Comparison of ENCODE assay signal across 9 cellular contexts in genomic region chr5:179759961-179760541, GRCh38. TPM values are rescaled to one million over a fixed set of nuclear protein-coding genes. Genes with fewer than 3 reads are reported as not detected.
DNase-seq lines count a peak whose midpoint lies in the region; ATAC-seq, FAIRE-seq and TF ChIP-seq lines count a peak whose summit lies in the region.
"Had no signal": no experiment of that assay in that cellular context is flagged by ENCODE, and none has a peak within 500 bp of the region (broad histone marks: within the 10 kb centered on the region; RNA-seq: fewer than 3 reads in every experiment).

No MANE protein-coding gene starts in this region.

- no TSS peak for BruUV-seq in HepG2 (replicated peaks; lab: Mats Ljungman, UMichigan)

- TF ChIP-seq RAD21 in HepG2 (CRISPR knock-in tag; IDR thresholded peaks at IDR 0.05): no peak

- H3K79me2 ChIP-seq in Karpas-422 (ENCODE audit: low read length) (peaks cover 86% of the 10 kb centered on the region), HepG2 (ENCODE audit: insufficient read depth, low read length) (peaks cover 80% of the 10 kb centered on the region)

- in situ Hi-C loops in HepG2 (cut with HindIII; ENCODE audit: extremely low pct_ligation_motif_present, low pct_unique_long_range_greater_than_20kb): loop anchor here (25.0 kb wide), 1 partner anchor 327 kb away; no protein-coding TSS in a partner anchor

- POLR2A ChIA-PET in HepG2 (lab: Yijun Ruan, JAX): interaction anchor here (0.5 kb wide), 1 partner anchor 98 kb away, joined by 3 read pairs; no protein-coding TSS in a partner anchor

- H3K4me2 ChIP-seq in Karpas-422 (ENCODE audit: low read depth, low read length, poor library complexity, severe bottlenecking) (no peak overlapping the region), HepG2 (ENCODE audit: low read depth, low read length) (no peak overlapping the region)

- no peaks in the 10 kb centered on the region for H3K9me3 ChIP-seq in Karpas-422 (ENCODE audit: low read length)
- no peaks in the 10 kb centered on the region for H3K9me3 ChIP-seq in HepG2 (ENCODE audit: low read length)
- H3K9me3 ChIP-seq in right lobe of liver: no peaks in the 10 kb centered on the region
- H3K9me3 ChIP-seq: heart right ventricle had no signal

- peaks cover 37% of the 10 kb centered on the region for H3K4me1 ChIP-seq in Karpas-422 (ENCODE audit: low read length)
- peaks cover 50% of the 10 kb centered on the region for H3K4me1 ChIP-seq in HepG2 (ENCODE audit: insufficient read depth, low read length)
- H3K4me1 ChIP-seq in right lobe of liver: peaks cover 0 to 44% (median 22%) of the 10 kb centered on the region in 4 donors

- CTCF ChIA-PET in HepG2 (lab: Yijun Ruan, JAX; ENCODE audit: low intra/inter-chr PET ratio, low total read pairs): no interaction called here

- H3K4me3 Mint-ChIP-seq in dendritic cell treated with granulocyte-macrophage colony-stimulating factor and Interleukin-4, amounts not matched to agents 40 ng/mL and 50 ng/mL, for 4 days: no peak overlapping the region
- H3K4me3 Mint-ChIP-seq in stimulated activated naive CD8-positive, alpha-beta T cell treated with anti-CD3 and anti-CD28 coated beads, Interleukin-15, Interleukin-2, amounts not matched to agents 100 ng/mL and 50 ng/mL, for 24 hours: peak overlapping the region; percentile 17

- no peaks in the 10 kb centered on the region for H3K9me3 Mint-ChIP-seq in dendritic cell treated with granulocyte-macrophage colony-stimulating factor and Interleukin-4, amounts not matched to agents 40 ng/mL and 50 ng/mL, for 4 days
- no peaks in the 10 kb centered on the region for H3K9me3 Mint-ChIP-seq in stimulated activated naive CD8-positive, alpha-beta T cell treated with anti-CD3 and anti-CD28 coated beads, Interleukin-15, Interleukin-2, amounts not matched to agents 100 ng/mL and 50 ng/mL, for 24 hours

- peaks cover 75% of the 10 kb centered on the region for H3K4me1 Mint-ChIP-seq in dendritic cell treated with granulocyte-macrophage colony-stimulating factor and Interleukin-4, amounts not matched to agents 40 ng/mL and 50 ng/mL, for 4 days (ENCODE audit: low read depth)
- peaks cover 63% of the 10 kb centered on the region for H3K4me1 Mint-ChIP-seq in stimulated activated naive CD8-positive, alpha-beta T cell treated with anti-CD3 and anti-CD28 coated beads, Interleukin-15, Interleukin-2, amounts not matched to agents 100 ng/mL and 50 ng/mL, for 24 hours (ENCODE audit: low read depth)

- H3K4me3 ChIP-seq in Karpas-422 (ENCODE audit: low read length): no peak overlapping the region
- H3K4me3 ChIP-seq in HepG2 (replicated peaks in 1 of 3; ENCODE audit: insufficient read depth in 1 of 3, low read depth in 2 of 3, low read length in 3 of 3): no peak overlapping the region
- H3K4me3 ChIP-seq in right lobe of liver: no peak overlapping the region
- H3K4me3 ChIP-seq: heart right ventricle had no signal

- 96% methylated on average over 6 of the region's 6 CpGs for WGBS in HepG2 (ENCODE audit: low lambda C conversion rate)
- 85% methylated on average over 6 of the region's 6 CpGs for WGBS in right lobe of liver (ENCODE audit: insufficient coverage, low coverage, low lambda C conversion rate, missing lambda C conversion rate)

- peaks cover 6% of the 10 kb centered on the region for H3K36me3 Mint-ChIP-seq in dendritic cell treated with granulocyte-macrophage colony-stimulating factor and Interleukin-4, amounts not matched to agents 40 ng/mL and 50 ng/mL, for 4 days (ENCODE audit: low read depth)
- peaks cover 7% of the 10 kb centered on the region for H3K36me3 Mint-ChIP-seq in stimulated activated naive CD8-positive, alpha-beta T cell treated with anti-CD3 and anti-CD28 coated beads, Interleukin-15, Interleukin-2, amounts not matched to agents 100 ng/mL and 50 ng/mL, for 24 hours (ENCODE audit: low read depth)

- DNase-seq in activated T-cell treated with anti-CD3 and anti-CD28 coated beads for 24 hours (ENCODE audit: low read depth) (peak; percentile 20), Karpas-422 (no peak), LoVo (ENCODE audit: low spot score) (no peak), HepG2 (ENCODE audit: low spot score) (no peak), right lobe of liver (no peak)
- no peak for DNase-seq in activated T-cell treated with anti-CD3 and anti-CD28 coated beads, Interleukin-2, amount 50 U/mL, for 1 hour
- DNase-seq: heart right ventricle had no signal

- peak overlapping the region; percentile 72 for H3K27ac Mint-ChIP-seq in dendritic cell treated with granulocyte-macrophage colony-stimulating factor and Interleukin-4, amounts not matched to agents 40 ng/mL and 50 ng/mL, for 4 days
- H3K27ac Mint-ChIP-seq in stimulated activated naive CD8-positive, alpha-beta T cell treated with anti-CD3 and anti-CD28 coated beads, Interleukin-15, Interleukin-2, amounts not matched to agents 100 ng/mL and 50 ng/mL, for 24 hours: peak overlapping the region; percentile 87

- TF ChIP-seq EP300 in HepG2 (IDR thresholded peaks at IDR 0.05; ENCODE audit: low read depth in 2 of 2, low read length in 2 of 2) (no peak), HepG2 (CRISPR knock-in tag; IDR thresholded peaks at IDR 0.05; ENCODE audit: borderline replicate concordance) (no peak)

- H2AFZ ChIP-seq in Karpas-422 (ENCODE audit: low read length) (no peak overlapping the region), HepG2 (ENCODE audit: low read length) (no peak overlapping the region)

- ATAC-seq in HepG2 (no peak), right lobe of liver (no peak)

- no peaks in the 10 kb centered on the region for H3K27me3 Mint-ChIP-seq in dendritic cell treated with granulocyte-macrophage colony-stimulating factor and Interleukin-4, amounts not matched to agents 40 ng/mL and 50 ng/mL, for 4 days
- H3K27me3 Mint-ChIP-seq in stimulated activated naive CD8-positive, alpha-beta T cell treated with anti-CD3 and anti-CD28 coated beads, Interleukin-15, Interleukin-2, amounts not matched to agents 100 ng/mL and 50 ng/mL, for 24 hours: no peaks in the 10 kb centered on the region

- intact Hi-C loops in dendritic cell treated with granulocyte-macrophage colony-stimulating factor and Interleukin-4, amounts not matched to agents 40 ng/mL and 50 ng/mL, for 4 days (cut with micrococcal nuclease): loop anchor here (5.0 kb wide), 1 partner anchor 37 kb away; no protein-coding TSS in a partner anchor
- intact Hi-C loops in HepG2 (cut with micrococcal nuclease; ENCODE audit: unreplicated experiment): loop anchor here (10.0 kb wide), 1 partner anchor 145 kb away; the partner anchor contains the start of gene TBC1D9B
- intact Hi-C loops in right lobe of liver (cut with DNase I): loop anchor here (5.0 kb wide), 1 partner anchor 37 kb away; no protein-coding TSS in a partner anchor

- H3K27me3 ChIP-seq in Karpas-422 (ENCODE audit: low read length) (no peaks in the 10 kb centered on the region), HepG2 (ENCODE audit: control insufficient read depth in 1 of 2, insufficient read depth in 2 of 2, low read length in 2 of 2) (no peaks in the 10 kb centered on the region), right lobe of liver (no peaks in the 10 kb centered on the region)
- H3K27me3 ChIP-seq: heart right ventricle had no signal

- no peak for TF ChIP-seq POLR2A in HepG2 (IDR thresholded peaks at IDR 0.05; ENCODE audit: insufficient read depth in 1 of 2, low read depth in 2 of 2, low read length in 2 of 2)
- TF ChIP-seq POLR2A in right lobe of liver (IDR thresholded peaks at IDR 0.05): no peak

- TF ChIP-seq CTCF in HepG2 (CRISPR knock-in tag; IDR thresholded peaks at IDR 0.05) (no peak), right lobe of liver (IDR thresholded peaks at IDR 0.05) (no peak)

- no peaks in the 10 kb centered on the region for H3K9me2 ChIP-seq in Karpas-422 (replicated peaks; ENCODE audit: insufficient read depth, low read length)

- H3K36me3 ChIP-seq in Karpas-422 (ENCODE audit: insufficient read depth, low read length) (no peaks in the 10 kb centered on the region), HepG2 (replicated peaks in 1 of 2; ENCODE audit: control insufficient read depth in 1 of 2, insufficient read depth in 2 of 2, low read length in 2 of 2) (peaks cover 1 to 9% of the 10 kb centered on the region in 2 experiments; a peak in 3 of 5 replicates), right lobe of liver (peaks cover 0 to under 1% (median 0%) of the 10 kb centered on the region in 4 donors)

- H3K9ac ChIP-seq in Karpas-422 (ENCODE audit: low read length) (no peak overlapping the region), HepG2 (ENCODE audit: insufficient read depth, low read depth, low read length) (no peak overlapping the region)

- 0 out of 2 replicates have a peak overlapping the region, but pooled peaks have one; percentile 23 for H3K27ac ChIP-seq in Karpas-422 (ENCODE audit: low read length)
- no peak overlapping the region for H3K27ac ChIP-seq in HepG2 (ENCODE audit: extremely low read length, insufficient read depth, low read length)
- no peak overlapping the region for H3K27ac ChIP-seq in right lobe of liver

- FAIRE-seq in HepG2 (lab: Jason Lieb, UNC): no peak

- H4K20me1 ChIP-seq in Karpas-422 (ENCODE audit: insufficient read depth, low read depth, low read length): peaks cover 19% of the 10 kb centered on the region
- H4K20me1 ChIP-seq in HepG2 (ENCODE audit: insufficient read depth, low read length): peaks cover 39% of the 10 kb centered on the region

RNA-seq across cellular contexts. Expression of gene MAML1, which starts 27.4 kb away (rescaled TPM):
- 11.5 and 14.2 TPM in 2 replicates for total RNA-seq in Karpas-422 (2014; rRNA removed; shearing (Covaris generic); ENCODE audit: low replicate concordance)
- total RNA-seq in HepG2 (2016; rRNA removed; fragmentation: Illumina TruSeq; extraction: Trizol) (10.0 and 12.1 TPM in 2 replicates), right lobe of liver (1 to 10 TPM; 6.2 to 8.8 (median 8.0) TPM)
- total RNA-seq in HepG2 (2016; cell fraction: cytosol; rRNA removed; fragmentation: Illumina TruSeq; extraction: Trizol; ENCODE audit: low read depth): 2.6 and 4.2 TPM in 2 replicates
- 9.9 and 10.9 TPM in 2 replicates for total RNA-seq in HepG2 (2016; cell fraction: insoluble cytoplasmic fraction; rRNA removed; fragmentation: Illumina TruSeq; extraction: Trizol)
- total RNA-seq in HepG2 (2016; cell fraction: membrane; rRNA removed; fragmentation: Illumina TruSeq; extraction: Trizol): 7.3 and 7.7 TPM in 2 replicates
- total RNA-seq in HepG2 (2016; cell fraction: nucleus; rRNA removed; fragmentation: Illumina TruSeq; extraction: Trizol): 11.4 and 13.3 TPM in 2 replicates
- 9.5 and 10.8 TPM in 2 replicates for polyA plus RNA-seq in HepG2 (2011; rRNA removed)
- polyA plus RNA-seq in HepG2 (2011; cell fraction: cytosol; rRNA removed): 4.7 and 5.1 TPM in 2 replicates
- 13.9 and 19.7 TPM in 2 replicates for polyA plus RNA-seq in HepG2 (2011; cell fraction: nucleus; rRNA removed)
- polyA plus RNA-seq in HepG2 (2012): 14.7 and 16.0 TPM in 2 replicates
- 0.51 and 0.53 TPM in 2 replicates for polyA plus RNA-seq in HepG2 (2016; cell fraction: cytosol; fragmentation: Illumina TruSeq; extraction: Trizol; ENCODE audit: low read depth)
- 13.3 and 16.9 TPM in 2 replicates for polyA plus RNA-seq in HepG2 (2016; cell fraction: insoluble cytoplasmic fraction; fragmentation: Illumina TruSeq; extraction: Trizol; ENCODE audit: low read depth)
- 3.4 and 3.7 TPM in 2 replicates for polyA plus RNA-seq in HepG2 (2016; cell fraction: membrane; fragmentation: Illumina TruSeq; extraction: Trizol; ENCODE audit: low read depth)
- 17.9 and 20.0 TPM in 2 replicates for polyA plus RNA-seq in HepG2 (2016; cell fraction: nucleus; fragmentation: Illumina TruSeq; extraction: Trizol; ENCODE audit: insufficient read depth, low read depth)
- polyA minus RNA-seq in HepG2 (2011; rRNA and poly(A)+ RNA removed; ENCODE audit: low replicate concordance): 10.5 TPM in 2 replicates
- 7.9 and 8.1 TPM in 2 replicates for polyA minus RNA-seq in HepG2 (2011; cell fraction: cytosol; rRNA and poly(A)+ RNA removed)
- polyA minus RNA-seq in HepG2 (2011; cell fraction: nucleus; rRNA and poly(A)+ RNA removed): 12.1 and 12.2 TPM in 2 replicates

RNA-seq across cellular contexts. Expression of gene LTC4S, which starts 33.7 kb away (rescaled TPM):
- 2.3 TPM in 1 of 2 replicates, not detected in the other for total RNA-seq in Karpas-422 (2014; rRNA removed; shearing (Covaris generic); ENCODE audit: low replicate concordance)
- total RNA-seq in HepG2 (2016; rRNA removed; fragmentation: Illumina TruSeq; extraction: Trizol) (0.35 TPM in 1 of 2 replicates, not detected in the other), right lobe of liver (1 to 10 TPM in 3 of 6 experiments, under 1 TPM in 2, not detected in 1; 0.73 to 1.7 (median 1.4) TPM)
- not detected in 2 replicates for total RNA-seq in HepG2 (2016; cell fraction: cytosol; rRNA removed; fragmentation: Illumina TruSeq; extraction: Trizol; ENCODE audit: low read depth)
- total RNA-seq in HepG2 (2016; cell fraction: insoluble cytoplasmic fraction; rRNA removed; fragmentation: Illumina TruSeq; extraction: Trizol): 0.30 TPM in 1 of 2 replicates, not detected in the other
- not detected in 2 replicates for total RNA-seq in HepG2 (2016; cell fraction: membrane; rRNA removed; fragmentation: Illumina TruSeq; extraction: Trizol)
- 0.56 TPM in 1 of 2 replicates, not detected in the other for total RNA-seq in HepG2 (2016; cell fraction: nucleus; rRNA removed; fragmentation: Illumina TruSeq; extraction: Trizol)
- polyA plus RNA-seq in HepG2 (2011; rRNA removed): not detected in 2 replicates
- not detected in 2 replicates for polyA plus RNA-seq in HepG2 (2011; cell fraction: cytosol; rRNA removed)
- polyA plus RNA-seq in HepG2 (2011; cell fraction: nucleus; rRNA removed): 0.78 and 0.82 TPM in 2 replicates
- not detected in 2 replicates for polyA plus RNA-seq in HepG2 (2012)
- polyA plus RNA-seq in HepG2 (2016; cell fraction: cytosol; fragmentation: Illumina TruSeq; extraction: Trizol; ENCODE audit: low read depth): not detected in 2 replicates
- polyA plus RNA-seq in HepG2 (2016; cell fraction: insoluble cytoplasmic fraction; fragmentation: Illumina TruSeq; extraction: Trizol; ENCODE audit: low read depth): not detected in 2 replicates
- polyA plus RNA-seq in HepG2 (2016; cell fraction: membrane; fragmentation: Illumina TruSeq; extraction: Trizol; ENCODE audit: low read depth): not detected in 2 replicates
- polyA plus RNA-seq in HepG2 (2016; cell fraction: nucleus; fragmentation: Illumina TruSeq; extraction: Trizol; ENCODE audit: insufficient read depth, low read depth): 0.91 and 1.1 TPM in 2 replicates
- polyA minus RNA-seq in HepG2 (2011; rRNA and poly(A)+ RNA removed; ENCODE audit: low replicate concordance): 0.44 and 0.47 TPM in 2 replicates
- polyA minus RNA-seq in HepG2 (2011; cell fraction: cytosol; rRNA and poly(A)+ RNA removed): not detected in 2 replicates
- polyA minus RNA-seq in HepG2 (2011; cell fraction: nucleus; rRNA and poly(A)+ RNA removed): not detected in 2 replicates

RNA-seq across cellular contexts. Expression of gene MGAT4B, which starts 46.6 kb away (rescaled TPM):
- total RNA-seq in Karpas-422 (2014; rRNA removed; shearing (Covaris generic); ENCODE audit: low replicate concordance): 36.9 and 47.1 TPM in 2 replicates
- total RNA-seq in HepG2 (2016; rRNA removed; fragmentation: Illumina TruSeq; extraction: Trizol) (69.2 and 93.5 TPM in 2 replicates), right lobe of liver (100 to 1,000 TPM; 151 to 259 (median 181) TPM)
- 62.1 and 64.9 TPM in 2 replicates for total RNA-seq in HepG2 (2016; cell fraction: cytosol; rRNA removed; fragmentation: Illumina TruSeq; extraction: Trizol; ENCODE audit: low read depth)
- total RNA-seq in HepG2 (2016; cell fraction: insoluble cytoplasmic fraction; rRNA removed; fragmentation: Illumina TruSeq; extraction: Trizol): 62.4 and 88.8 TPM in 2 replicates
- total RNA-seq in HepG2 (2016; cell fraction: membrane; rRNA removed; fragmentation: Illumina TruSeq; extraction: Trizol): 158 and 164 TPM in 2 replicates
- total RNA-seq in HepG2 (2016; cell fraction: nucleus; rRNA removed; fragmentation: Illumina TruSeq; extraction: Trizol): 79.6 and 99.8 TPM in 2 replicates
- 130 and 170 TPM in 2 replicates for polyA plus RNA-seq in HepG2 (2011; rRNA removed)
- 134 and 140 TPM in 2 replicates for polyA plus RNA-seq in HepG2 (2011; cell fraction: cytosol; rRNA removed)
- polyA plus RNA-seq in HepG2 (2011; cell fraction: nucleus; rRNA removed): 514 and 596 TPM in 2 replicates
- 117 and 181 TPM in 2 replicates for polyA plus RNA-seq in HepG2 (2012)
- polyA plus RNA-seq in HepG2 (2016; cell fraction: cytosol; fragmentation: Illumina TruSeq; extraction: Trizol; ENCODE audit: low read depth): 82.9 and 88.8 TPM in 2 replicates
- 78.6 and 97.2 TPM in 2 replicates for polyA plus RNA-seq in HepG2 (2016; cell fraction: insoluble cytoplasmic fraction; fragmentation: Illumina TruSeq; extraction: Trizol; ENCODE audit: low read depth)
- polyA plus RNA-seq in HepG2 (2016; cell fraction: membrane; fragmentation: Illumina TruSeq; extraction: Trizol; ENCODE audit: low read depth): 156 and 172 TPM in 2 replicates
- 171 and 174 TPM in 2 replicates for polyA plus RNA-seq in HepG2 (2016; cell fraction: nucleus; fragmentation: Illumina TruSeq; extraction: Trizol; ENCODE audit: insufficient read depth, low read depth)
- 166 and 188 TPM in 2 replicates for polyA minus RNA-seq in HepG2 (2011; rRNA and poly(A)+ RNA removed; ENCODE audit: low replicate concordance)
- polyA minus RNA-seq in HepG2 (2011; cell fraction: cytosol; rRNA and poly(A)+ RNA removed): 100 and 102 TPM in 2 replicates
- 118 and 140 TPM in 2 replicates for polyA minus RNA-seq in HepG2 (2011; cell fraction: nucleus; rRNA and poly(A)+ RNA removed)
